Comparison of ENCODE assay signal across 8 cellular contexts in the genomic region with DNA sequence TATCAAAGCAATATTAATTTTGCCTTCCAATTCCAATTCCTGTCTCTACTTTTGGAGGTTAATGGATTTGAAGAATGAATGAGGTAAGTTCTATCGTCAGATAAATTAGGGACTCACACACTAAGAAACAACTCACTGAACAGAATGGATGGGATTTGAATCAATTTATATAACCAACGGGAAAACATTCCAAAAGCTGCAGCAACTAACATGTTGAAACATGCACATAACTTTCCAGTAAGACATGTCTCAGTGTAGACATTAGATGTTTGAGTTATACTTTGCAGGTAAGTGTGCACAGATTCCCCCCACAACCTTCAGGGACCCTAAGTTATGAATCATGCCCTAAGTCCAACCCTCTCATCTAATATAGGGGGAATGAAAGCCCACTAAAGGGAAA. TPM values are rescaled to one million over a fixed set of nuclear protein-coding genes. Genes with fewer than 3 reads are reported as not detected.
"Had no signal": no experiment of that assay in that cellular context is flagged by ENCODE, and none has a peak within 500 bp of the region (broad histone marks: within the 10 kb centered on the region; RNA-seq: fewer than 3 reads in every experiment).

No MANE protein-coding gene starts in this region.

- H2AFZ ChIP-seq: GM23338 had no signal

- FAIRE-seq: H1, H54, HTR-8/SVneo had no signal

- H3K4me2 ChIP-seq: GM23338 had no signal

- H3K4me3 Mint-ChIP-seq: GM23338, H9 had no signal

- DNase-seq: H9, HCEC 1CT, IMR-90 had no signal

- H3K9me3 Mint-ChIP-seq: GM23338 had no signal

- H3K27ac Mint-ChIP-seq: GM23338, H9 had no signal

- H3K4me3 ChIP-seq: GM23338 had no signal

RNA-seq across cellular contexts. Expression of gene TFDP3, which starts 34.3 kb away (rescaled TPM):
- total RNA-seq: GM23338, H1, H9, HT-29, IMR-90 had no signal
- polyA plus RNA-seq: GM23338, H1, IMR-90 had no signal
